Comparison of ENCODE assay signal across 16 cellular contexts in genomic region chr19:52901842-52902241, GRCh38. TPM values are rescaled to one million over a fixed set of nuclear protein-coding genes. Genes with fewer than 3 reads are reported as not detected.
A peak's percentile ranks its signal among the peaks of the same experiment; 100 is the strongest.
DNase-seq lines count a peak whose midpoint lies in the region; ATAC-seq and TF ChIP-seq lines count a peak whose summit lies in the region.
"Had no signal": no experiment of that assay in that cellular context is flagged by ENCODE, and none has a peak within 500 bp of the region (broad histone marks: within the 10 kb centered on the region; RNA-seq: fewer than 3 reads in every experiment).

No MANE protein-coding gene starts in this region.

- H3K36me3 ChIP-seq in GM23338 (ENCODE audit: insufficient read depth) (peaks cover 4% of the 10 kb centered on the region; the same call in 1 of the 2 replicates), osteoblast (ENCODE audit: insufficient read depth, low read length) (peaks cover 2% of the 10 kb centered on the region), SJCRH30 (peaks cover 9% of the 10 kb centered on the region)

- H3K9me3 ChIP-seq in osteoblast (ENCODE audit: low read depth, low read length) (no peaks in the 10 kb centered on the region), SJCRH30 (replicated peaks) (peaks cover 1% of the 10 kb centered on the region; the same call in 1 of the 2 replicates)

- no peaks in the 10 kb centered on the region for H3K9me2 ChIP-seq in GM23338 (ENCODE audit: insufficient read depth)

- H3K27ac ChIP-seq in GM23338 (ENCODE audit: low read depth) (no peak overlapping the region), osteoblast (ENCODE audit: low read depth, low read length) (no peak overlapping the region), SJCRH30 (no peak overlapping the region)
- H3K27ac ChIP-seq: GM23248 had no signal

- ATAC-seq in GM23338: no peak
- no peak for ATAC-seq in HG03469 (IDR thresholded peaks at IDR 0.05; ENCODE audit: unreplicated experiment)
- ATAC-seq: HCT116 had no signal

- H3K4me1 ChIP-seq in GM23338 (ENCODE audit: insufficient read depth): peaks cover 27% of the 10 kb centered on the region
- peaks cover 1% of the 10 kb centered on the region for H3K4me1 ChIP-seq in osteoblast (ENCODE audit: insufficient read depth, low read length)
- H3K4me1 ChIP-seq in SJCRH30: no peaks in the 10 kb centered on the region

- H3K9me3 Mint-ChIP-seq in GM23338: peaks cover 2% of the 10 kb centered on the region; the same call in 1 of the 3 replicates

- no peak overlapping the region for H3K4me3 Mint-ChIP-seq in GM23338
- H3K4me3 Mint-ChIP-seq: CD4-positive, alpha-beta memory T cell; H9 had no signal

- peak overlapping the region; percentile 15; the same call in 1 of the 2 replicates for H3K4me2 ChIP-seq in GM23338
- no peak overlapping the region for H3K4me2 ChIP-seq in osteoblast (ENCODE audit: insufficient read depth, low read length)

- no peaks in the 10 kb centered on the region for H4K20me1 ChIP-seq in GM23338 (replicated peaks; ENCODE audit: insufficient read depth)
- no peaks in the 10 kb centered on the region for H4K20me1 ChIP-seq in osteoblast (ENCODE audit: insufficient read depth, low read length)

- TF ChIP-seq CTCF in GM23338 (conservative IDR thresholded peaks at IDR 0.05; ENCODE audit: low read depth in 2 of 2) (no peak), osteoblast (IDR thresholded peaks at IDR 0.05; ENCODE audit: extremely low read depth, low read depth, low read length) (no peak)

- H3K4me3 ChIP-seq in GM23338 (no peak overlapping the region), osteoblast (ENCODE audit: insufficient read depth, low read length) (no peak overlapping the region), SJCRH30 (no peak overlapping the region)
- H3K4me3 ChIP-seq: GM23248 had no signal

- peaks cover 20% of the 10 kb centered on the region for H3K36me3 Mint-ChIP-seq in GM23338 (ENCODE audit: low read depth)

- DNase-seq in DMS53 (lab: John Stamatoyannopoulos, UW) (peak; percentile 59), GM23338 (ENCODE audit: low spot score) (peak; percentile 33), kidney tubule cell (ENCODE audit: low spot score) (peak; percentile 48), osteoblast (ENCODE audit: insufficient read length, low spot score, missing footprints) (no peak), SJCRH30 (no peak)
- DNase-seq: C1 segment of cervical spinal cord; CD4-positive, alpha-beta memory T cell; COR-L47; DMS153; DMS79 treated with DMSO at 0.1 percent for 48 hours; GF-D8; GM23248; H9 had no signal

- no peak overlapping the region for H3K27ac Mint-ChIP-seq in GM23338
- H3K27ac Mint-ChIP-seq: CD4-positive, alpha-beta memory T cell had no signal

- H3K4me1 Mint-ChIP-seq in GM23338: peaks cover 17% of the 10 kb centered on the region

- no peaks in the 10 kb centered on the region; the same call in 1 of the 2 replicates for H3K79me2 ChIP-seq in GM23338 (replicated peaks; ENCODE audit: insufficient read depth)
- H3K79me2 ChIP-seq in osteoblast (ENCODE audit: insufficient read depth, low read length): peaks cover 3% of the 10 kb centered on the region

- peaks cover 10% of the 10 kb centered on the region for H3K27me3 Mint-ChIP-seq in GM23338 (ENCODE audit: insufficient read depth, low read depth, poor library complexity)
- H3K27me3 Mint-ChIP-seq: CD4-positive, alpha-beta memory T cell had no signal

- H3F3A ChIP-seq in GM23338 (replicated peaks; ENCODE audit: low read depth): no peaks in the 10 kb centered on the region; the same call in 1 of the 2 replicates

- H2AFZ ChIP-seq in GM23338: no peak overlapping the region
- H2AFZ ChIP-seq in osteoblast (ENCODE audit: low read length): no peak overlapping the region
- H2AFZ ChIP-seq: GM23248 had no signal

- no peaks in the 10 kb centered on the region for H3K27me3 ChIP-seq in GM23338 (ENCODE audit: insufficient read depth)
- no peaks in the 10 kb centered on the region for H3K27me3 ChIP-seq in osteoblast (ENCODE audit: insufficient read depth, low read length)
- no peaks in the 10 kb centered on the region for H3K27me3 ChIP-seq in SJCRH30

TF ChIP-seq in GM23338, 12 proteins besides CTCF, POLR2A, EP300 and RAD21 (continues in another document):
- TF ChIP-seq EZH2 (IDR thresholded peaks at IDR 0.05; ENCODE audit: low read depth, unreplicated experiment) (no peak), JUNB (IDR thresholded peaks at IDR 0.05; ENCODE audit: unreplicated experiment) (no peak), ZNF114 (CRISPR knock-in tag; IDR thresholded peaks at IDR 0.05) (no peak), POLR2AphosphoS5 (IDR thresholded peaks at IDR 0.05; ENCODE audit: low read depth) (no peak)
- TF ChIP-seq, protein P1, sequence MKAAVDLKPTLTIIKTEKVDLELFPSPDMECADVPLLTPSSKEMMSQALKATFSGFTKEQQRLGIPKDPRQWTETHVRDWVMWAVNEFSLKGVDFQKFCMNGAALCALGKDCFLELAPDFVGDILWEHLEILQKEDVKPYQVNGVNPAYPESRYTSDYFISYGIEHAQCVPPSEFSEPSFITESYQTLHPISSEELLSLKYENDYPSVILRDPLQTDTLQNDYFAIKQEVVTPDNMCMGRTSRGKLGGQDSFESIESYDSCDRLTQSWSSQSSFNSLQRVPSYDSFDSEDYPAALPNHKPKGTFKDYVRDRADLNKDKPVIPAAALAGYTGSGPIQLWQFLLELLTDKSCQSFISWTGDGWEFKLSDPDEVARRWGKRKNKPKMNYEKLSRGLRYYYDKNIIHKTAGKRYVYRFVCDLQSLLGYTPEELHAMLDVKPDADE (IDR thresholded peaks at IDR 0.05): no peak
- TF ChIP-seq, protein P2, sequence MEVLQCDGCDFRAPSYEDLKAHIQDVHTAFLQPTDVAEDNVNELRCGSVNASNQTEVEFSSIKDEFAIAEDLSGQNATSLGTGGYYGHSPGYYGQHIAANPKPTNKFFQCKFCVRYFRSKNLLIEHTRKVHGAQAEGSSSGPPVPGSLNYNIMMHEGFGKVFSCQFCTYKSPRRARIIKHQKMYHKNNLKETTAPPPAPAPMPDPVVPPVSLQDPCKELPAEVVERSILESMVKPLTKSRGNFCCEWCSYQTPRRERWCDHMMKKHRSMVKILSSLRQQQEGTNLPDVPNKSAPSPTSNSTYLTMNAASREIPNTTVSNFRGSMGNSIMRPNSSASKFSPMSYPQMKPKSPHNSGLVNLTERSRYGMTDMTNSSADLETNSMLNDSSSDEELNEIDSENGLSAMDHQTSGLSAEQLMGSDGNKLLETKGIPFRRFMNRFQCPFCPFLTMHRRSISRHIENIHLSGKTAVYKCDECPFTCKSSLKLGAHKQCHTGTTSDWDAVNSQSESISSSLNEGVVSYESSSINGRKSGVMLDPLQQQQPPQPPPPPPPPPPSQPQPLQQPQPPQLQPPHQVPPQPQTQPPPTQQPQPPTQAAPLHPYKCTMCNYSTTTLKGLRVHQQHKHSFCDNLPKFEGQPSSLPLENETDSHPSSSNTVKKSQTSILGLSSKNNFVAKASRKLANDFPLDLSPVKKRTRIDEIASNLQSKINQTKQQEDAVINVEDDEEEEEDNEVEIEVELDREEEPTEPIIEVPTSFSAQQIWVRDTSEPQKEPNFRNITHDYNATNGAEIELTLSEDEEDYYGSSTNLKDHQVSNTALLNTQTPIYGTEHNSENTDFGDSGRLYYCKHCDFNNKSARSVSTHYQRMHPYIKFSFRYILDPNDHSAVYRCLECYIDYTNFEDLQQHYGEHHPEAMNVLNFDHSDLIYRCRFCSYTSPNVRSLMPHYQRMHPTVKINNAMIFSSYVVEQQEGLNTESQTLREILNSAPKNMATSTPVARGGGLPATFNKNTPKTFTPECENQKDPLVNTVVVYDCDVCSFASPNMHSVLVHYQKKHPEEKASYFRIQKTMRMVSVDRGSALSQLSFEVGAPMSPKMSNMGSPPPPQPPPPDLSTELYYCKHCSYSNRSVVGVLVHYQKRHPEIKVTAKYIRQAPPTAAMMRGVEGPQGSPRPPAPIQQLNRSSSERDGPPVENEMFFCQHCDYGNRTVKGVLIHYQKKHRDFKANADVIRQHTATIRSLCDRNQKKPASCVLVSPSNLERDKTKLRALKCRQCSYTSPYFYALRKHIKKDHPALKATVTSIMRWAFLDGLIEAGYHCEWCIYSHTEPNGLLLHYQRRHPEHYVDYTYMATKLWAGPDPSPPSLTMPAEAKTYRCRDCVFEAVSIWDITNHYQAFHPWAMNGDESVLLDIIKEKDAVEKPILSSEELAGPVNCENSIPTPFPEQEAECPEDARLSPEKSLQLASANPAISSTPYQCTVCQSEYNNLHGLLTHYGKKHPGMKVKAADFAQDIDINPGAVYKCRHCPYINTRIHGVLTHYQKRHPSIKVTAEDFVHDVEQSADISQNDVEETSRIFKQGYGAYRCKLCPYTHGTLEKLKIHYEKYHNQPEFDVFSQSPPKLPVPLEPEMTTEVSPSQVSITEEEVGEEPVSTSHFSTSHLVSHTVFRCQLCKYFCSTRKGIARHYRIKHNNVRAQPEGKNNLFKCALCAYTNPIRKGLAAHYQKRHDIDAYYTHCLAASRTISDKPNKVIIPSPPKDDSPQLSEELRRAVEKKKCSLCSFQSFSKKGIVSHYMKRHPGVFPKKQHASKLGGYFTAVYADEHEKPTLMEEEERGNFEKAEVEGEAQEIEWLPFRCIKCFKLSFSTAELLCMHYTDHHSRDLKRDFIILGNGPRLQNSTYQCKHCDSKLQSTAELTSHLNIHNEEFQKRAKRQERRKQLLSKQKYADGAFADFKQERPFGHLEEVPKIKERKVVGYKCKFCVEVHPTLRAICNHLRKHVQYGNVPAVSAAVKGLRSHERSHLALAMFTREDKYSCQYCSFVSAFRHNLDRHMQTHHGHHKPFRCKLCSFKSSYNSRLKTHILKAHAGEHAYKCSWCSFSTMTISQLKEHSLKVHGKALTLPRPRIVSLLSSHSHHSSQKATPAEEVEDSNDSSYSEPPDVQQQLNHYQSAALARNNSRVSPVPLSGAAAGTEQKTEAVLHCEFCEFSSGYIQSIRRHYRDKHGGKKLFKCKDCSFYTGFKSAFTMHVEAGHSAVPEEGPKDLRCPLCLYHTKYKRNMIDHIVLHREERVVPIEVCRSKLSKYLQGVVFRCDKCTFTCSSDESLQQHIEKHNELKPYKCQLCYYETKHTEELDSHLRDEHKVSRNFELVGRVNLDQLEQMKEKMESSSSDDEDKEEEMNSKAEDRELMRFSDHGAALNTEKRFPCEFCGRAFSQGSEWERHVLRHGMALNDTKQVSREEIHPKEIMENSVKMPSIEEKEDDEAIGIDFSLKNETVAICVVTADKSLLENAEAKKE (CRISPR knock-in tag; IDR thresholded peaks at IDR 0.05): no peak

RNA-seq across cellular contexts. Expression of gene ZNF320, which starts 4.4 kb away (rescaled TPM):
- 20.6 and 32.3 TPM in 2 replicates for total RNA-seq in GM23338 (2014; rRNA removed; shearing (Covaris generic))
- 13.6 TPM in 2 replicates for polyA plus RNA-seq in GM23338 (2016; fragmentation: Nextera tagmentation; extraction: Ambion mirVana)
- 10.0 and 11.2 TPM in 2 replicates for total RNA-seq in osteoblast
- total RNA-seq in SJCRH30 (2014; rRNA removed; shearing (Covaris generic)): 11.4 and 15.3 TPM in 2 replicates
- total RNA-seq: G401 had no signal

RNA-seq across cellular contexts. Expression of gene ZNF888, which starts 21.4 kb away (rescaled TPM):
- 8.3 and 10.5 TPM in 2 replicates for total RNA-seq in GM23338 (2014; rRNA removed; shearing (Covaris generic))
- 1.8 and 2.3 TPM in 2 replicates for polyA plus RNA-seq in GM23338 (2016; fragmentation: Nextera tagmentation; extraction: Ambion mirVana)
- 4.7 and 5.0 TPM in 2 replicates for total RNA-seq in osteoblast
- 6.8 TPM in 2 replicates for total RNA-seq in SJCRH30 (2014; rRNA removed; shearing (Covaris generic))

RNA-seq across cellular contexts. Expression of gene ZNF468, which starts 44.4 kb away (rescaled TPM):
- 34.9 and 39.5 TPM in 2 replicates for total RNA-seq in GM23338 (2014; rRNA removed; shearing (Covaris generic))
- polyA plus RNA-seq in GM23338 (2016; fragmentation: Nextera tagmentation; extraction: Ambion mirVana): 11.5 and 11.8 TPM in 2 replicates
- total RNA-seq in osteoblast: 23.0 and 23.2 TPM in 2 replicates
- total RNA-seq in SJCRH30 (2014; rRNA removed; shearing (Covaris generic)): 25.4 and 29.8 TPM in 2 replicates

Comparison
In these comparisons a context has a peak if more than half of its experiments do, and no peak if none do; other contexts are left out.
1. DNase-seq: peak in DMS53 (single experiment), GM23338 (single experiment) and kidney tubule cell (single experiment); none in osteoblast (single experiment) and SJCRH30 (0 of 2).